1 cellular context compared by ENCODE assay signal in the genomic region with DNA sequence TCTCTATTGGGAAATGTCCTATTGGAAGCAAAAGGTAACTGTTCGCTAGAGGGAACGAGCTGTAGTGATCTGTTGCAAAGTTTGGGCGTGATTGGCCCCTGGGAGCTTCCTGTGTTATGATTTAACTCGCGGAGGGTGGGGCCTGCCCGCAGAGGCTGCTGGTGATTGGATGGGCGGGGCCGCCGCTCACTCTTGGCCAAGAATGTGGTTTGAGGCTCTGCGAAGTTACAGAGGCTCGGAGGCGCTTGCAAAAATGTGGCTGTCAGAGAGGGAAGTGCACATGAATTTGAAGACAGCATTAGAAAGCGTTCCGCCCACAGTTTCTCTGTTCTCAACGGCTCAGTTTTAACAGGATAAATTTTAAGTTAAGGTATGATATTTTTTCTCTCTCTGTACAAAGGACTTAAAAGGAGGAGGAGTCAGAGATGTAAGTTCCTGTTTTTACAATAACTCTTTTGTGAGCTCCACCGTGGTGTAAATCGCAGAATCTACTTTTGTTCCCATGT.
TF ChIP-seq lines count a peak whose summit lies in the region.

No MANE protein-coding gene starts in this region.

TF ChIP-seq in K562, 482 proteins besides CTCF, POLR2A, EP300 and RAD21 (continued from another document):
- TF ChIP-seq, protein P1, sequence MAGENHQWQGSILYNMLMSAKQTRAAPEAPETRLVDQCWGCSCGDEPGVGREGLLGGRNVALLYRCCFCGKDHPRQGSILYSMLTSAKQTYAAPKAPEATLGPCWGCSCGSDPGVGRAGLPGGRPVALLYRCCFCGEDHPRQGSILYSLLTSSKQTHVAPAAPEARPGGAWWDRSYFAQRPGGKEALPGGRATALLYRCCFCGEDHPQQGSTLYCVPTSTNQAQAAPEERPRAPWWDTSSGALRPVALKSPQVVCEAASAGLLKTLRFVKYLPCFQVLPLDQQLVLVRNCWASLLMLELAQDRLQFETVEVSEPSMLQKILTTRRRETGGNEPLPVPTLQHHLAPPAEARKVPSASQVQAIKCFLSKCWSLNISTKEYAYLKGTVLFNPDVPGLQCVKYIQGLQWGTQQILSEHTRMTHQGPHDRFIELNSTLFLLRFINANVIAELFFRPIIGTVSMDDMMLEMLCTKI (IDR thresholded peaks at IDR 0.05; ENCODE audit: partially characterized antibody) = no peak
- TF ChIP-seq BCL6 (CRISPR knock-in tag; IDR thresholded peaks at IDR 0.05) = no peak
- no peak for TF ChIP-seq TFAM (CRISPR knock-in tag; conservative IDR thresholded peaks at IDR 0.05)
- TF ChIP-seq POLR3G (IDR thresholded peaks at IDR 0.05; ENCODE audit: extremely low read depth, insufficient read length, insufficient replicate concordance) = no peak
- TF ChIP-seq ARNT (IDR thresholded peaks at IDR 0.05) = 0 out of 4 replicates have a peak, but pooled peaks of 1 of the 2 experiments have one; percentile 58
- TF ChIP-seq, protein P2, sequence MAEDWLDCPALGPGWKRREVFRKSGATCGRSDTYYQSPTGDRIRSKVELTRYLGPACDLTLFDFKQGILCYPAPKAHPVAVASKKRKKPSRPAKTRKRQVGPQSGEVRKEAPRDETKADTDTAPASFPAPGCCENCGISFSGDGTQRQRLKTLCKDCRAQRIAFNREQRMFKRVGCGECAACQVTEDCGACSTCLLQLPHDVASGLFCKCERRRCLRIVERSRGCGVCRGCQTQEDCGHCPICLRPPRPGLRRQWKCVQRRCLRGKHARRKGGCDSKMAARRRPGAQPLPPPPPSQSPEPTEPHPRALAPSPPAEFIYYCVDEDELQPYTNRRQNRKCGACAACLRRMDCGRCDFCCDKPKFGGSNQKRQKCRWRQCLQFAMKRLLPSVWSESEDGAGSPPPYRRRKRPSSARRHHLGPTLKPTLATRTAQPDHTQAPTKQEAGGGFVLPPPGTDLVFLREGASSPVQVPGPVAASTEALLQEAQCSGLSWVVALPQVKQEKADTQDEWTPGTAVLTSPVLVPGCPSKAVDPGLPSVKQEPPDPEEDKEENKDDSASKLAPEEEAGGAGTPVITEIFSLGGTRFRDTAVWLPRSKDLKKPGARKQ (CRISPR knock-in tag; IDR thresholded peaks at IDR 0.05) = no peak
- no peak for TF ChIP-seq ETV5 (CRISPR knock-in tag; IDR thresholded peaks at IDR 0.05; ENCODE audit: low read depth)
- TF ChIP-seq ZNF764 (CRISPR knock-in tag; IDR thresholded peaks at IDR 0.05; ENCODE audit: low read depth) = no peak
- TF ChIP-seq, protein P3, sequence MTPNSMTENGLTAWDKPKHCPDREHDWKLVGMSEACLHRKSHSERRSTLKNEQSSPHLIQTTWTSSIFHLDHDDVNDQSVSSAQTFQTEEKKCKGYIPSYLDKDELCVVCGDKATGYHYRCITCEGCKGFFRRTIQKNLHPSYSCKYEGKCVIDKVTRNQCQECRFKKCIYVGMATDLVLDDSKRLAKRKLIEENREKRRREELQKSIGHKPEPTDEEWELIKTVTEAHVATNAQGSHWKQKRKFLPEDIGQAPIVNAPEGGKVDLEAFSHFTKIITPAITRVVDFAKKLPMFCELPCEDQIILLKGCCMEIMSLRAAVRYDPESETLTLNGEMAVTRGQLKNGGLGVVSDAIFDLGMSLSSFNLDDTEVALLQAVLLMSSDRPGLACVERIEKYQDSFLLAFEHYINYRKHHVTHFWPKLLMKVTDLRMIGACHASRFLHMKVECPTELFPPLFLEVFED (CRISPR knock-in tag; conservative IDR thresholded peaks at IDR 0.05) = no peak
- TF ChIP-seq HMG20B (CRISPR knock-in tag; IDR thresholded peaks at IDR 0.05) = no peak
- TF ChIP-seq, protein P4, sequence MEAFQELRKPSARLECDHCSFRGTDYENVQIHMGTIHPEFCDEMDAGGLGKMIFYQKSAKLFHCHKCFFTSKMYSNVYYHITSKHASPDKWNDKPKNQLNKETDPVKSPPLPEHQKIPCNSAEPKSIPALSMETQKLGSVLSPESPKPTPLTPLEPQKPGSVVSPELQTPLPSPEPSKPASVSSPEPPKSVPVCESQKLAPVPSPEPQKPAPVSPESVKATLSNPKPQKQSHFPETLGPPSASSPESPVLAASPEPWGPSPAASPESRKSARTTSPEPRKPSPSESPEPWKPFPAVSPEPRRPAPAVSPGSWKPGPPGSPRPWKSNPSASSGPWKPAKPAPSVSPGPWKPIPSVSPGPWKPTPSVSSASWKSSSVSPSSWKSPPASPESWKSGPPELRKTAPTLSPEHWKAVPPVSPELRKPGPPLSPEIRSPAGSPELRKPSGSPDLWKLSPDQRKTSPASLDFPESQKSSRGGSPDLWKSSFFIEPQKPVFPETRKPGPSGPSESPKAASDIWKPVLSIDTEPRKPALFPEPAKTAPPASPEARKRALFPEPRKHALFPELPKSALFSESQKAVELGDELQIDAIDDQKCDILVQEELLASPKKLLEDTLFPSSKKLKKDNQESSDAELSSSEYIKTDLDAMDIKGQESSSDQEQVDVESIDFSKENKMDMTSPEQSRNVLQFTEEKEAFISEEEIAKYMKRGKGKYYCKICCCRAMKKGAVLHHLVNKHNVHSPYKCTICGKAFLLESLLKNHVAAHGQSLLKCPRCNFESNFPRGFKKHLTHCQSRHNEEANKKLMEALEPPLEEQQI (IDR thresholded peaks at IDR 0.05) = peak; percentile 89
- TF ChIP-seq ZNF583 (CRISPR knock-in tag; IDR thresholded peaks at IDR 0.05) = no peak
- no peak for TF ChIP-seq ZNF143 (CRISPR knock-in tag; IDR thresholded peaks at IDR 0.05)
- no peak for TF ChIP-seq SREBF1 (IDR thresholded peaks at IDR 0.05; ENCODE audit: borderline replicate concordance, low read depth, low read length)
- TF ChIP-seq CBFA2T2 (conservative IDR thresholded peaks at IDR 0.05) = no peak
- 0 out of 2 replicates have a peak, but pooled peaks have one; percentile 38 for TF ChIP-seq HDAC2 (IDR thresholded peaks at IDR 0.05)
- no peak for TF ChIP-seq E2F5 (CRISPR knock-in tag; IDR thresholded peaks at IDR 0.05)
- peak; percentile 64 for TF ChIP-seq NFYB (IDR thresholded peaks at IDR 0.05; ENCODE audit: extremely low read depth, insufficient read length)
- no peak for TF ChIP-seq ZNF175 (CRISPR knock-in tag; IDR thresholded peaks at IDR 0.05; ENCODE audit: low read depth)
- peak; percentile 30; the same call in 1 of the 2 replicates for TF ChIP-seq CEBPG (CRISPR knock-in tag; IDR thresholded peaks at IDR 0.05)
- TF ChIP-seq CEBPG (tag; conservative IDR thresholded peaks at IDR 0.05 in 1 of 2, IDR thresholded peaks at IDR 0.05 in 1 of 2) = peak; percentile 79 to 81
- no peak for TF ChIP-seq NR4A1 (CRISPR knock-in tag; IDR thresholded peaks at IDR 0.05)
- TF ChIP-seq NR4A1 (tag; IDR thresholded peaks at IDR 0.05) = no peak
- TF ChIP-seq KAT8 (IDR thresholded peaks at IDR 0.05; ENCODE audit: low read depth) = no peak
- no peak for TF ChIP-seq ZNF778 (CRISPR knock-in tag; IDR thresholded peaks at IDR 0.05)
- TF ChIP-seq, protein P5, sequence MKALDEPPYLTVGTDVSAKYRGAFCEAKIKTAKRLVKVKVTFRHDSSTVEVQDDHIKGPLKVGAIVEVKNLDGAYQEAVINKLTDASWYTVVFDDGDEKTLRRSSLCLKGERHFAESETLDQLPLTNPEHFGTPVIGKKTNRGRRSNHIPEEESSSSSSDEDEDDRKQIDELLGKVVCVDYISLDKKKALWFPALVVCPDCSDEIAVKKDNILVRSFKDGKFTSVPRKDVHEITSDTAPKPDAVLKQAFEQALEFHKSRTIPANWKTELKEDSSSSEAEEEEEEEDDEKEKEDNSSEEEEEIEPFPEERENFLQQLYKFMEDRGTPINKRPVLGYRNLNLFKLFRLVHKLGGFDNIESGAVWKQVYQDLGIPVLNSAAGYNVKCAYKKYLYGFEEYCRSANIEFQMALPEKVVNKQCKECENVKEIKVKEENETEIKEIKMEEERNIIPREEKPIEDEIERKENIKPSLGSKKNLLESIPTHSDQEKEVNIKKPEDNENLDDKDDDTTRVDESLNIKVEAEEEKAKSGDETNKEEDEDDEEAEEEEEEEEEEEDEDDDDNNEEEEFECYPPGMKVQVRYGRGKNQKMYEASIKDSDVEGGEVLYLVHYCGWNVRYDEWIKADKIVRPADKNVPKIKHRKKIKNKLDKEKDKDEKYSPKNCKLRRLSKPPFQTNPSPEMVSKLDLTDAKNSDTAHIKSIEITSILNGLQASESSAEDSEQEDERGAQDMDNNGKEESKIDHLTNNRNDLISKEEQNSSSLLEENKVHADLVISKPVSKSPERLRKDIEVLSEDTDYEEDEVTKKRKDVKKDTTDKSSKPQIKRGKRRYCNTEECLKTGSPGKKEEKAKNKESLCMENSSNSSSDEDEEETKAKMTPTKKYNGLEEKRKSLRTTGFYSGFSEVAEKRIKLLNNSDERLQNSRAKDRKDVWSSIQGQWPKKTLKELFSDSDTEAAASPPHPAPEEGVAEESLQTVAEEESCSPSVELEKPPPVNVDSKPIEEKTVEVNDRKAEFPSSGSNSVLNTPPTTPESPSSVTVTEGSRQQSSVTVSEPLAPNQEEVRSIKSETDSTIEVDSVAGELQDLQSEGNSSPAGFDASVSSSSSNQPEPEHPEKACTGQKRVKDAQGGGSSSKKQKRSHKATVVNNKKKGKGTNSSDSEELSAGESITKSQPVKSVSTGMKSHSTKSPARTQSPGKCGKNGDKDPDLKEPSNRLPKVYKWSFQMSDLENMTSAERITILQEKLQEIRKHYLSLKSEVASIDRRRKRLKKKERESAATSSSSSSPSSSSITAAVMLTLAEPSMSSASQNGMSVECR (CRISPR knock-in tag; IDR thresholded peaks at IDR 0.05) = no peak
- TF ChIP-seq FOXP1 (CRISPR knock-in tag; IDR thresholded peaks at IDR 0.05) = no peak
- TF ChIP-seq ZNF274 (IDR thresholded peaks at IDR 0.05; ENCODE audit: borderline replicate concordance, low read depth, low read length) = no peak
- no peak for TF ChIP-seq HOXB6 (CRISPR knock-in tag; IDR thresholded peaks at IDR 0.05; ENCODE audit: borderline replicate concordance)
- 0 out of 2 replicates have a peak, but pooled peaks have one; percentile 5 for TF ChIP-seq CREB1 (IDR thresholded peaks at IDR 0.05)
- TF ChIP-seq CREB1 (CRISPR knock-in tag; IDR thresholded peaks at IDR 0.05) = no peak
- TF ChIP-seq, protein P6, sequence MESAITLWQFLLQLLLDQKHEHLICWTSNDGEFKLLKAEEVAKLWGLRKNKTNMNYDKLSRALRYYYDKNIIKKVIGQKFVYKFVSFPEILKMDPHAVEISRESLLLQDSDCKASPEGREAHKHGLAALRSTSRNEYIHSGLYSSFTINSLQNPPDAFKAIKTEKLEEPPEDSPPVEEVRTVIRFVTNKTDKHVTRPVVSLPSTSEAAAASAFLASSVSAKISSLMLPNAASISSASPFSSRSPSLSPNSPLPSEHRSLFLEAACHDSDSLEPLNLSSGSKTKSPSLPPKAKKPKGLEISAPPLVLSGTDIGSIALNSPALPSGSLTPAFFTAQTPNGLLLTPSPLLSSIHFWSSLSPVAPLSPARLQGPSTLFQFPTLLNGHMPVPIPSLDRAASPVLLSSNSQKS (CRISPR knock-in tag; IDR thresholded peaks at IDR 0.05) = no peak
- TF ChIP-seq, protein P7, sequence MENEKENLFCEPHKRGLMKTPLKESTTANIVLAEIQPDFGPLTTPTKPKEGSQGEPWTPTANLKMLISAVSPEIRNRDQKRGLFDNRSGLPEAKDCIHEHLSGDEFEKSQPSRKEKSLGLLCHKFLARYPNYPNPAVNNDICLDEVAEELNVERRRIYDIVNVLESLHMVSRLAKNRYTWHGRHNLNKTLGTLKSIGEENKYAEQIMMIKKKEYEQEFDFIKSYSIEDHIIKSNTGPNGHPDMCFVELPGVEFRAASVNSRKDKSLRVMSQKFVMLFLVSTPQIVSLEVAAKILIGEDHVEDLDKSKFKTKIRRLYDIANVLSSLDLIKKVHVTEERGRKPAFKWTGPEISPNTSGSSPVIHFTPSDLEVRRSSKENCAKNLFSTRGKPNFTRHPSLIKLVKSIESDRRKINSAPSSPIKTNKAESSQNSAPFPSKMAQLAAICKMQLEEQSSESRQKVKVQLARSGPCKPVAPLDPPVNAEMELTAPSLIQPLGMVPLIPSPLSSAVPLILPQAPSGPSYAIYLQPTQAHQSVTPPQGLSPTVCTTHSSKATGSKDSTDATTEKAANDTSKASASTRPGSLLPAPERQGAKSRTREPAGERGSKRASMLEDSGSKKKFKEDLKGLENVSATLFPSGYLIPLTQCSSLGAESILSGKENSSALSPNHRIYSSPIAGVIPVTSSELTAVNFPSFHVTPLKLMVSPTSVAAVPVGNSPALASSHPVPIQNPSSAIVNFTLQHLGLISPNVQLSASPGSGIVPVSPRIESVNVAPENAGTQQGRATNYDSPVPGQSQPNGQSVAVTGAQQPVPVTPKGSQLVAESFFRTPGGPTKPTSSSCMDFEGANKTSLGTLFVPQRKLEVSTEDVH (IDR thresholded peaks at IDR 0.05; ENCODE audit: low read depth, partially characterized antibody) = peak; percentile 10
- peak; percentile 22; the same call in 1 of the 2 replicates for TF ChIP-seq HCFC1 (IDR thresholded peaks at IDR 0.05; ENCODE audit: low read depth, low read length)
